In genomic region chr3:194769020-194769643, GRCh38 we compare ENCODE assay signal across 8 cellular contexts.
DNase-seq lines count a peak whose midpoint lies in the region; ATAC-seq and TF ChIP-seq lines count a peak whose summit lies in the region.

No MANE protein-coding gene starts in this region.

- POLR2A ChIA-PET in AG04449 (lab: Yijun Ruan, JAX), result no interaction called here

- DNase-seq in AG04449 (ENCODE audit: low read depth, low spot score) (peak; percentile 12), NCI-H446 (lab: John Stamatoyannopoulos, UW) (peak; percentile 84 to 95), choroid plexus epithelial cell (ENCODE audit: low read depth) (peak; percentile 99), kidney glomerular epithelial cell (lab: John Stamatoyannopoulos, UW) (peak; percentile 94)
- peak; percentile 77 for DNase-seq in activated CD4-positive, CD25-positive, alpha-beta regulatory T cell treated with anti-CD3 and anti-CD28 coated beads, Interleukin-2, amount 50 U/mL, for 72 hours
- peak; percentile 70 to 79 for DNase-seq in stimulated activated CD4-positive, alpha-beta T cell treated with anti-CD3 and anti-CD28 coated beads, Interleukin-1b, Interleukin-23, amount 100 ng/mL, for 1 hour (ENCODE audit: low read depth in 2 of 2)

- CTCF ChIA-PET in AG04449 (lab: Yijun Ruan, JAX), result interaction anchor here (0.9 kb wide), 1 partner anchor 338 kb away, joined by 3 read pairs; no protein-coding TSS in a partner anchor

- TF ChIP-seq CTCF in AG04449 (IDR thresholded peaks at IDR 0.05; ENCODE audit: insufficient read depth, low read length, missing control alignments) (no peak), choroid plexus epithelial cell (conservative IDR thresholded peaks at IDR 0.05; ENCODE audit: low read depth, low read length) (no peak)

- ATAC-seq in GM18907 (IDR thresholded peaks at IDR 0.05; ENCODE audit: unreplicated experiment), result peak; percentile 95
- peak; percentile 97 for ATAC-seq in HG03139 (IDR thresholded peaks at IDR 0.05; ENCODE audit: unreplicated experiment)

- H3K4me3 ChIP-seq in AG04449 (ENCODE audit: low read depth, low read length), result peak overlapping the region; percentile 36
- H3K4me3 ChIP-seq in choroid plexus epithelial cell (ENCODE audit: low read depth, low read length), result peak overlapping the region; percentile 47

Comparison
In these comparisons a context has a peak if more than half of its experiments do, and no peak if none do; other contexts are left out.
1. Peak in every context shown above with its lines: DNase-seq, ATAC-seq and H3K4me3 ChIP-seq.
2. DNase-seq: peak in every context shown above with its lines; median percentile 99 in choroid plexus epithelial cell; 94 in kidney glomerular epithelial cell; 90 in NCI-H446; 77 in activated CD4-positive, CD25-positive, alpha-beta regulatory T cell treated with anti-CD3 and anti-CD28 coated beads, Interleukin-2, amount 50 U/mL, for 72 hours; 74 in stimulated activated CD4-positive, alpha-beta T cell treated with anti-CD3 and anti-CD28 coated beads, Interleukin-1b, Interleukin-23, amount 100 ng/mL, for 1 hour; 12 in AG04449.